11 cellular contexts compared by ENCODE assay signal in the genomic region with DNA sequence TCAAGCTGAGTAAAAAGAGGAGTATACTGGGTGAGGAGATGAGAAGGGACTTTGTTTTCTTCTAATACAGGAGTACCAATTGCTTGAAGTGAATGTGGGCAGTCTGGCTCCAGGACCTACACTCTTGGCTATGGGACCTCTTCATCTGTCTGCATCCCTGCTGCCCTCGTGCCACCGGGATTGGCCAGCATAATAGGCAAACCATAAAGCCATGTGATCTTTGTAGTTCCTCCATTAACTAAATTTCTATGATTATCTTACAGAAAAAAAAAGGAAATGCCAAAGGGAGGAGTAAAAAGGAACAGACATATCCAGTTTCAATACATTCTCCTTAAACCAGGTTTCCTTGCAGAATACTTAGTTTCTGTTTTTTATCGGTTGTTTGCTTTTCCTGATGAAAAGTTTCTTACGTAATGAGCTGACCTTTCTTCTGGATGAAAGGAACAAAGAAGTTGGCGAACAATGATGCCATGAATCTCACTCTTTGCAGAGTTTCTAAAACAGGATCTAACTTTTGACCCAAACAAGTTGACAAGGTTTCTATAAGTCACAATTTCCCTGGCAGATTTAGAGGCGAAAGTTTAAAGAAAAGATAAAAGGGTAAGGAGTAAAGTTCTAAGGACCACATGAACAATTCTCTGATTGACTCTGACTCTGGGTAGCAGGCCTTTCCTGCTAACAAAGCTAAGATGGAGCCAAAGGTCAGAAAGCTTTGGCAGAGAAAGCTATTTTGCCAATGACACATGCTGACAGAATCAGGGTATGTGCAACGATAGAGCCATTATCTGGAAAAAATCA. TPM values are rescaled to one million over a fixed set of nuclear protein-coding genes. Genes with fewer than 3 reads are reported as not detected.
DNase-seq lines count a peak whose midpoint lies in the region; ATAC-seq and TF ChIP-seq lines count a peak whose summit lies in the region.
"Had no signal": no experiment of that assay in that cellular context is flagged by ENCODE, and none has a peak within 500 bp of the region (broad histone marks: within the 10 kb centered on the region; RNA-seq: fewer than 3 reads in every experiment).

No MANE protein-coding gene starts in this region.

- no peak for TF ChIP-seq EP300 in sigmoid colon (IDR thresholded peaks at IDR 0.05)

- H3K27ac ChIP-seq in sigmoid colon = peak overlapping the region; percentile 13 to 68 (median 48)

- WGBS in sigmoid colon, 2 donors = 80 to 86% methylated on average over 7 of the region's 7 CpGs

- peaks cover 8 to 81% (median 28%) of the 10 kb centered on the region in 4 donors for H3K36me3 ChIP-seq in sigmoid colon

- H3K27me3 ChIP-seq in sigmoid colon = no peaks in the 10 kb centered on the region

- ATAC-seq in GM19351 (IDR thresholded peaks at IDR 0.05; ENCODE audit: unreplicated experiment) = no peak
- ATAC-seq in HG03432 (IDR thresholded peaks at IDR 0.05; ENCODE audit: unreplicated experiment) = no peak
- ATAC-seq in HG02973 (IDR thresholded peaks at IDR 0.05; ENCODE audit: unreplicated experiment) = no peak

- DNase-seq in GM03348 (ENCODE audit: low spot score) (peak; percentile 79), T1000 (lab: John Stamatoyannopoulos, UW) (peak; percentile 18), fibroblast of villous mesenchyme (ENCODE audit: low read depth) (peak; percentile 76), sigmoid colon (no peak), DMS79 (lab: John Stamatoyannopoulos, UW) (no peak)
- DNase-seq: activated CD4-positive, CD25-positive, alpha-beta regulatory T cell; NCI-H526 treated with DMSO at 0.1 percent for 48 hours; stimulated activated CD4-positive, alpha-beta T cell treated with anti-CD3 and anti-CD28 coated beads, Interleukin-4, amount 100 ng/mL, for 24 hours had no signal

- H3K4me1 ChIP-seq in sigmoid colon = peaks cover 0 to 71% (median 61%) of the 10 kb centered on the region in 4 donors

- intact Hi-C loops in sigmoid colon (cut with DNase I) = no loop called here

- no peaks in the 10 kb centered on the region for H3K9me3 ChIP-seq in sigmoid colon

- no peak overlapping the region for H3K4me3 ChIP-seq in fibroblast of villous mesenchyme (ENCODE audit: low read depth, low read length)
- H3K4me3 ChIP-seq in sigmoid colon = no peak overlapping the region

- TF ChIP-seq POLR2A in sigmoid colon (IDR thresholded peaks at IDR 0.05) = no peak

- TF ChIP-seq CTCF in fibroblast of villous mesenchyme (IDR thresholded peaks at IDR 0.05; ENCODE audit: insufficient read depth, low read depth, low read length) = no peak
- no peak for TF ChIP-seq CTCF in sigmoid colon (IDR thresholded peaks at IDR 0.05)

RNA-seq across cellular contexts. Expression of a gene that starts 54.1 kb away (rescaled TPM):
- total RNA-seq in fibroblast of villous mesenchyme = 438 and 483 TPM in 2 replicates
- total RNA-seq in sigmoid colon = 100 to 1,000 TPM; 161 to 246 (median 185) TPM
- polyA plus RNA-seq in sigmoid colon = 100 to 1,000 TPM in 1 of 3 donors, 10 to 100 TPM in 2; 16.9 to 103 (median 22.8) TPM

RNA-seq across cellular contexts. Expression of a gene that starts 57.9 kb away (rescaled TPM):
- total RNA-seq in fibroblast of villous mesenchyme (51.5 and 63.9 TPM in 2 replicates), sigmoid colon (100 to 1,000 TPM in 3 of 4 donors, 10 to 100 TPM in 1; 97.2 to 446 (median 124) TPM)
- polyA plus RNA-seq in sigmoid colon = 100 to 1,000 TPM in 2 of 3 donors, 10 to 100 TPM in 1; 82.3 to 127 (median 111) TPM

Comparison
In these comparisons a context has a peak if more than half of its experiments do, and no peak if none do; other contexts are left out.
1. DNase-seq: peak in GM03348 (single experiment), T1000 (single experiment) and fibroblast of villous mesenchyme (single experiment); none in sigmoid colon (single experiment) and DMS79 (single experiment).